ENCODE assay signal across 8 cellular contexts in the genomic region with DNA sequence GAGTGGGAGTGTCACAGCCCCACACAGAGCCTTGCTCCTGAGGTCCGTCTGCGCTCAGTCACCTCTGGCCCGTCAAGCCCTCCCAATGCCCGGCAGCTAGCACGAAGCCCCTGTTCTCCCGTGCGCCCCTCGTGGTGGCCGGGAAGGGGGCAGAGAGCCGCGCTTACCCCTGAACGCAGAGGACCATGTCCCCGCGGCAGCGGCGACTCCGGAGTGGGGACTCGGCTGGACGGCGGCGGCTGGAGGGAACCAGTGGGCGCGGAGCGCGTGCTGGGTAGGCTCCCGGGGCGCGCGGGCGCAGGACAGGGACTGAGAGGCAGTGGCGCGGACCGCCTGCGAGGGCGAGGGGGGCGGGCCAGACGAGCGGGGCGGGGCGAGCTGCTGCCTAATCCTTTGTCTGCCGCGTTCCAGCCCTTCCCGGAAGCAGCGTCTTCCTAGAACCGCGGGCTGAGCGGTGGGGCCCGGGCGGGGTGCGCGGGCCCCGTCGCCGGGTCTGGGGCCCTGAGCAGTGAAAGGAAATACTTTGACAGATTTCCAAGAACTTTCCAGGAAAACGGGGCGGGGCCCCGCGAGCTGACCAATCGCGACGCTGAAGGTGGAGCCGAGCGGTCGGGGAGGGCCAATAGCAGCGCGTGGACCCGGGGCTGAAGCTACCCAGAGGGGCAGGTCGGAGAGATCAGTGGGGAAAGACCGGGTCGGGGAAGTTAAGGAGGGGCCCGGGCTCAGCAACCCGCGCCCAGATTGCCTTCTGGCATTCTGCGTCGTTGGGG. TPM values are rescaled to one million over a fixed set of nuclear protein-coding genes. Genes with fewer than 3 reads are reported as not detected.
DNase-seq lines count a peak whose midpoint lies in the region; ATAC-seq and TF ChIP-seq lines count a peak whose summit lies in the region.

A gene with protein sequence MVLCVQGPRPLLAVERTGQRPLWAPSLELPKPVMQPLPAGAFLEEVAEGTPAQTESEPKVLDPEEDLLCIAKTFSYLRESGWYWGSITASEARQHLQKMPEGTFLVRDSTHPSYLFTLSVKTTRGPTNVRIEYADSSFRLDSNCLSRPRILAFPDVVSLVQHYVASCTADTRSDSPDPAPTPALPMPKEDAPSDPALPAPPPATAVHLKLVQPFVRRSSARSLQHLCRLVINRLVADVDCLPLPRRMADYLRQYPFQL (minus strand): TSS at position 311 of the 770 bp plus-strand sequence. CDS start 124 bp downstream, at position 187.

- peak; percentile 94 for DNase-seq in AG08396 (ENCODE audit: low spot score)
- DNase-seq in NCI-H2227 (lab: John Stamatoyannopoulos, UW; ENCODE audit: unreplicated experiment): peak; percentile 85
- peak; percentile 94 for DNase-seq in WTC11 (ENCODE audit: low spot score)
- peak; percentile 92 to 99 for DNase-seq in cardiac fibroblast (ENCODE audit: low read depth in 2 of 2)
- DNase-seq in iris pigment epithelial cell (ENCODE audit: low read depth): peak; percentile 90
- DNase-seq in stimulated activated CD4-positive, alpha-beta T cell treated with anti-CD3 and anti-CD28 coated beads, Interleukin-12 subunit alpha, Interleukin-12 subunit beta, amount 100 ng/mL, for 4 hours: peak; percentile 99

- H3K27me3 Mint-ChIP-seq in WTC11 (ENCODE audit: low read depth): peaks cover 51% of the 10 kb centered on the region

- CTCF ChIA-PET in WTC11 (lab: Charles Lee): interaction anchor here (0.6 to 10.1 kb wide), 60 partner anchors 10 to 823 kb away, joined by 3 to 202 read pairs (median 4); a partner anchor contains a TSS

- POLR2A ChIA-PET in WTC11 (lab: Charles Lee): interaction anchor here (0.7 to 1.3 kb wide), 2 partner anchors 19 to 274 kb away, joined by 3 read pairs; no protein-coding TSS in a partner anchor

- ATAC-seq in GM18861 (IDR thresholded peaks at IDR 0.05; ENCODE audit: unreplicated experiment) (peak; percentile 53), HG03095 (IDR thresholded peaks at IDR 0.05; ENCODE audit: unreplicated experiment) (peak; percentile 68), WTC11 (peak; percentile 81)

- H3K9me3 Mint-ChIP-seq in WTC11: no peaks in the 10 kb centered on the region

- TF ChIP-seq CTCF in WTC11 (IDR thresholded peaks at IDR 0.05) (peak; percentile 46; the same call in 1 of the 2 replicates), cardiac fibroblast (IDR thresholded peaks at IDR 0.05; ENCODE audit: low read depth, low read length) (peak; percentile 47)

- peak within 1 kb of the TSS; percentile 60 to 75 for H3K4me3 ChIP-seq in cardiac fibroblast (replicated peaks in 1 of 2; ENCODE audit: low read depth in 2 of 2, low read length in 2 of 2)

- H3K36me3 Mint-ChIP-seq in WTC11: no peaks in the 10 kb centered on the region

- H3K4me3 Mint-ChIP-seq in WTC11: peak within 1 kb of the TSS; percentile 76

- peaks cover 24% of the 10 kb centered on the region for H3K4me1 Mint-ChIP-seq in WTC11

- no peak within 1 kb of the TSS for H3K27ac Mint-ChIP-seq in WTC11

TF ChIP-seq in WTC11, 78 proteins besides CTCF, POLR2A, EP300 and RAD21 (continues in another document):
- 0 out of 2 replicates have a peak, but pooled peaks have one; percentile 67 for TF ChIP-seq MYBL2 (CRISPR knock-in tag; IDR thresholded peaks at IDR 0.05)
- TF ChIP-seq, protein P1, sequence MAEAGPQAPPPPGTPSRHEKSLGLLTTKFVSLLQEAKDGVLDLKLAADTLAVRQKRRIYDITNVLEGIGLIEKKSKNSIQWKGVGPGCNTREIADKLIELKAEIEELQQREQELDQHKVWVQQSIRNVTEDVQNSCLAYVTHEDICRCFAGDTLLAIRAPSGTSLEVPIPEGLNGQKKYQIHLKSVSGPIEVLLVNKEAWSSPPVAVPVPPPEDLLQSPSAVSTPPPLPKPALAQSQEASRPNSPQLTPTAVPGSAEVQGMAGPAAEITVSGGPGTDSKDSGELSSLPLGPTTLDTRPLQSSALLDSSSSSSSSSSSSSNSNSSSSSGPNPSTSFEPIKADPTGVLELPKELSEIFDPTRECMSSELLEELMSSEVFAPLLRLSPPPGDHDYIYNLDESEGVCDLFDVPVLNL (CRISPR knock-in tag; IDR thresholded peaks at IDR 0.05; ENCODE audit: borderline replicate concordance, low read depth): 0 out of 2 replicates have a peak, but pooled peaks have one; percentile 29
- no peak for TF ChIP-seq SOX15 (CRISPR knock-in tag; IDR thresholded peaks at IDR 0.05)
- TF ChIP-seq, protein P2, sequence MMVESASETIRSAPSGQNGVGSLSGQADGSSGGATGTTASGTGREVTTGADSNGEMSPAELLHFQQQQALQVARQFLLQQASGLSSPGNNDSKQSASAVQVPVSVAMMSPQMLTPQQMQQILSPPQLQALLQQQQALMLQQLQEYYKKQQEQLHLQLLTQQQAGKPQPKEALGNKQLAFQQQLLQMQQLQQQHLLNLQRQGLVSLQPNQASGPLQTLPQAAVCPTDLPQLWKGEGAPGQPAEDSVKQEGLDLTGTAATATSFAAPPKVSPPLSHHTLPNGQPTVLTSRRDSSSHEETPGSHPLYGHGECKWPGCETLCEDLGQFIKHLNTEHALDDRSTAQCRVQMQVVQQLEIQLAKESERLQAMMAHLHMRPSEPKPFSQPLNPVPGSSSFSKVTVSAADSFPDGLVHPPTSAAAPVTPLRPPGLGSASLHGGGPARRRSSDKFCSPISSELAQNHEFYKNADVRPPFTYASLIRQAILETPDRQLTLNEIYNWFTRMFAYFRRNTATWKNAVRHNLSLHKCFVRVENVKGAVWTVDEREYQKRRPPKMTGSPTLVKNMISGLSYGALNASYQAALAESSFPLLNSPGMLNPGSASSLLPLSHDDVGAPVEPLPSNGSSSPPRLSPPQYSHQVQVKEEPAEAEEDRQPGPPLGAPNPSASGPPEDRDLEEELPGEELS (CRISPR knock-in tag; IDR thresholded peaks at IDR 0.05): peak; percentile 91
- peak; percentile 74; the same call in 1 of the 2 replicates for TF ChIP-seq JUN (CRISPR knock-in tag; IDR thresholded peaks at IDR 0.05)
- TF ChIP-seq, protein P3, sequence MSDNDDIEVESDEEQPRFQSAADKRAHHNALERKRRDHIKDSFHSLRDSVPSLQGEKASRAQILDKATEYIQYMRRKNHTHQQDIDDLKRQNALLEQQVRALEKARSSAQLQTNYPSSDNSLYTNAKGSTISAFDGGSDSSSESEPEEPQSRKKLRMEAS (CRISPR knock-in tag; IDR thresholded peaks at IDR 0.05): peak; percentile 95
- TF ChIP-seq, protein P4, sequence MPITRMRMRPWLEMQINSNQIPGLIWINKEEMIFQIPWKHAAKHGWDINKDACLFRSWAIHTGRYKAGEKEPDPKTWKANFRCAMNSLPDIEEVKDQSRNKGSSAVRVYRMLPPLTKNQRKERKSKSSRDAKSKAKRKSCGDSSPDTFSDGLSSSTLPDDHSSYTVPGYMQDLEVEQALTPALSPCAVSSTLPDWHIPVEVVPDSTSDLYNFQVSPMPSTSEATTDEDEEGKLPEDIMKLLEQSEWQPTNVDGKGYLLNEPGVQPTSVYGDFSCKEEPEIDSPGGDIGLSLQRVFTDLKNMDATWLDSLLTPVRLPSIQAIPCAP (CRISPR knock-in tag; IDR thresholded peaks at IDR 0.05): peak; percentile 90
- peak; percentile 81 for TF ChIP-seq FOXP1 (CRISPR knock-in tag; IDR thresholded peaks at IDR 0.05; ENCODE audit: borderline replicate concordance)
- no peak for TF ChIP-seq KAT7 (CRISPR knock-in tag; IDR thresholded peaks at IDR 0.05; ENCODE audit: borderline replicate concordance)
- TF ChIP-seq, protein P5, sequence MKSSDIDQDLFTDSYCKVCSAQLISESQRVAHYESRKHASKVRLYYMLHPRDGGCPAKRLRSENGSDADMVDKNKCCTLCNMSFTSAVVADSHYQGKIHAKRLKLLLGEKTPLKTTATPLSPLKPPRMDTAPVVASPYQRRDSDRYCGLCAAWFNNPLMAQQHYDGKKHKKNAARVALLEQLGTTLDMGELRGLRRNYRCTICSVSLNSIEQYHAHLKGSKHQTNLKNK (CRISPR knock-in tag; IDR thresholded peaks at IDR 0.05): no peak
- TF ChIP-seq, protein P6, sequence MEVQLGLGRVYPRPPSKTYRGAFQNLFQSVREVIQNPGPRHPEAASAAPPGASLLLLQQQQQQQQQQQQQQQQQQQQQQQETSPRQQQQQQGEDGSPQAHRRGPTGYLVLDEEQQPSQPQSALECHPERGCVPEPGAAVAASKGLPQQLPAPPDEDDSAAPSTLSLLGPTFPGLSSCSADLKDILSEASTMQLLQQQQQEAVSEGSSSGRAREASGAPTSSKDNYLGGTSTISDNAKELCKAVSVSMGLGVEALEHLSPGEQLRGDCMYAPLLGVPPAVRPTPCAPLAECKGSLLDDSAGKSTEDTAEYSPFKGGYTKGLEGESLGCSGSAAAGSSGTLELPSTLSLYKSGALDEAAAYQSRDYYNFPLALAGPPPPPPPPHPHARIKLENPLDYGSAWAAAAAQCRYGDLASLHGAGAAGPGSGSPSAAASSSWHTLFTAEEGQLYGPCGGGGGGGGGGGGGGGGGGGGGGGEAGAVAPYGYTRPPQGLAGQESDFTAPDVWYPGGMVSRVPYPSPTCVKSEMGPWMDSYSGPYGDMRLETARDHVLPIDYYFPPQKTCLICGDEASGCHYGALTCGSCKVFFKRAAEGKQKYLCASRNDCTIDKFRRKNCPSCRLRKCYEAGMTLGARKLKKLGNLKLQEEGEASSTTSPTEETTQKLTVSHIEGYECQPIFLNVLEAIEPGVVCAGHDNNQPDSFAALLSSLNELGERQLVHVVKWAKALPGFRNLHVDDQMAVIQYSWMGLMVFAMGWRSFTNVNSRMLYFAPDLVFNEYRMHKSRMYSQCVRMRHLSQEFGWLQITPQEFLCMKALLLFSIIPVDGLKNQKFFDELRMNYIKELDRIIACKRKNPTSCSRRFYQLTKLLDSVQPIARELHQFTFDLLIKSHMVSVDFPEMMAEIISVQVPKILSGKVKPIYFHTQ (CRISPR knock-in tag; IDR thresholded peaks at IDR 0.05): no peak
- TF ChIP-seq, protein P7, sequence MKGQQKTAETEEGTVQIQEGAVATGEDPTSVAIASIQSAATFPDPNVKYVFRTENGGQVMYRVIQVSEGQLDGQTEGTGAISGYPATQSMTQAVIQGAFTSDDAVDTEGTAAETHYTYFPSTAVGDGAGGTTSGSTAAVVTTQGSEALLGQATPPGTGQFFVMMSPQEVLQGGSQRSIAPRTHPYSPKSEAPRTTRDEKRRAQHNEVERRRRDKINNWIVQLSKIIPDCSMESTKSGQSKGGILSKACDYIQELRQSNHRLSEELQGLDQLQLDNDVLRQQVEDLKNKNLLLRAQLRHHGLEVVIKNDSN (CRISPR knock-in tag; IDR thresholded peaks at IDR 0.05): peak; percentile 60
- TF ChIP-seq EMX1 (CRISPR knock-in tag; IDR thresholded peaks at IDR 0.05): no peak
- TF ChIP-seq ELF4 (CRISPR knock-in tag; IDR thresholded peaks at IDR 0.05; ENCODE audit: low read depth): 0 out of 2 replicates have a peak, but pooled peaks have one; percentile 45
- TF ChIP-seq ETV6 (CRISPR knock-in tag; IDR thresholded peaks at IDR 0.05): peak; percentile 98

RNA-seq across cellular contexts. Expression of the gene that starts here (rescaled TPM):
- total RNA-seq in WTC11 (2021): 1.8 to 2.4 TPM (median 1.9 TPM) in 3 replicates

Comparison
In these comparisons a context has a peak if more than half of its experiments do, and no peak if none do; other contexts are left out.
1. Peak in every context shown above with its lines: DNase-seq, ATAC-seq and H3K4me3 ChIP-seq.